In the genomic region with DNA sequence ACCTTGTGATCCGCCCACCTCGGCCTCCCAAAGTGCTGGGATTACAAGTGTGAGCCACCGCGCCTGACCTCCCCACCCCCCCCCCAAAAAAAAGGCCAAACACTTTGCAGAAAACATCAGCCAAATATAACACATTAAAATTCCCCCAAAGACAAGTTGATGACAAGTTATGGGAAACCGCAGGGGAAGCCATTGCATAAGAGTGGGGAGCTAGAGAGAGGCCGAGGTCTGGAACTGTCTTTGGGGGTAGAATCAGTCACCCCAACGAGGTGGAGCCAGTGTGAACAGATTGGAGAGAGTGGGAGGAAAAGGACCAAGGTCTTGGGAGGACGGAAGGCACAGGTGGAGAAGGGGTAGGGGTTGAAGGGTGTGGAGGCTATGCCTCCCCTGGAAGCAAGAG, we compare ENCODE assay signal across 20 cellular contexts.
"Had no signal": no experiment of that assay in that cellular context is flagged by ENCODE, and none has a peak within 500 bp of the region (broad histone marks: within the 10 kb centered on the region; RNA-seq: fewer than 3 reads in every experiment).

No MANE protein-coding gene starts in this region.

- H3K9me3 ChIP-seq: mucosa of descending colon, ovary, right lobe of liver, tibial nerve, uterus had no signal

- H3K36me3 ChIP-seq: ovary, right lobe of liver, uterus, WERI-Rb-1 had no signal

- H3K27me3 ChIP-seq: ovary, right lobe of liver, tibial nerve, uterus had no signal

- H3K36me3 Mint-ChIP-seq: activated naive CD8-positive, alpha-beta T cell treated with anti-CD3 and anti-CD28 coated beads for 36 hours; naive B cell had no signal

- H3K27ac Mint-ChIP-seq: activated naive CD8-positive, alpha-beta T cell treated with anti-CD3 and anti-CD28 coated beads for 36 hours; stimulated activated naive CD8-positive, alpha-beta T cell treated with anti-CD3 and anti-CD28 coated beads, Interleukin-15, Interleukin-2, amounts not matched to agents 100 ng/mL and 50 ng/mL, for 24 hours had no signal

- H3K4me3 ChIP-seq: mucosa of descending colon, ovary, right lobe of liver, tibial nerve, uterus had no signal

- H3K27me3 Mint-ChIP-seq: activated naive CD8-positive, alpha-beta T cell treated with anti-CD3 and anti-CD28 coated beads for 36 hours; activated T-helper 17 cell treated with anti-CD3 and anti-CD28 coated beads, Interleukin-2, amount 50 U/mL, for 72 hours; stimulated activated naive CD8-positive, alpha-beta T cell treated with anti-CD3 and anti-CD28 coated beads, Interleukin-15, Interleukin-2, amounts not matched to agents 100 ng/mL and 50 ng/mL, for 24 hours had no signal

- H3K27ac ChIP-seq: ovary, right lobe of liver, tibial nerve, uterus, WERI-Rb-1 had no signal

- DNase-seq: activated CD4-positive, alpha-beta T cell treated with anti-CD3 and anti-CD28 coated beads, Interleukin-2, amount 50 U/mL, for 4 hours; activated naive CD4-positive, alpha-beta T cell; activated naive CD8-positive, alpha-beta T cell treated with anti-CD3 and anti-CD28 coated beads for 36 hours; amniotic stem cell; dermis blood vessel endothelial cell; effector memory CD4-positive, alpha-beta T cell; left ventricle myocardium superior; mucosa of descending colon; naive B cell; ovary; right lobe of liver; small intestine; stimulated activated CD4-positive, alpha-beta T cell treated with anti-CD3 and anti-CD28 coated beads, Interleukin-15, amount 100 ng/mL, for 24 hours; stimulated activated CD4-positive, alpha-beta T cell treated with anti-CD3 and anti-CD28 coated beads, Interleukin-2, amount 100 ng/mL, for 48 hours; uterus; WERI-Rb-1 had no signal

- H3K4me3 Mint-ChIP-seq: activated naive CD8-positive, alpha-beta T cell treated with anti-CD3 and anti-CD28 coated beads for 36 hours; activated T-helper 17 cell treated with anti-CD3 and anti-CD28 coated beads, Interleukin-2, amount 50 U/mL, for 72 hours; neural crest cell; stimulated activated naive CD8-positive, alpha-beta T cell treated with anti-CD3 and anti-CD28 coated beads, Interleukin-15, Interleukin-2, amounts not matched to agents 100 ng/mL and 50 ng/mL, for 24 hours had no signal

- ATAC-seq: activated T-helper 17 cell treated with anti-CD3 and anti-CD28 coated beads, Interleukin-2, amount 50 U/mL, for 72 hours; left ventricle myocardium superior; mucosa of descending colon; right lobe of liver had no signal
